ENCODE assay signal across 8 cellular contexts in the genomic region with DNA sequence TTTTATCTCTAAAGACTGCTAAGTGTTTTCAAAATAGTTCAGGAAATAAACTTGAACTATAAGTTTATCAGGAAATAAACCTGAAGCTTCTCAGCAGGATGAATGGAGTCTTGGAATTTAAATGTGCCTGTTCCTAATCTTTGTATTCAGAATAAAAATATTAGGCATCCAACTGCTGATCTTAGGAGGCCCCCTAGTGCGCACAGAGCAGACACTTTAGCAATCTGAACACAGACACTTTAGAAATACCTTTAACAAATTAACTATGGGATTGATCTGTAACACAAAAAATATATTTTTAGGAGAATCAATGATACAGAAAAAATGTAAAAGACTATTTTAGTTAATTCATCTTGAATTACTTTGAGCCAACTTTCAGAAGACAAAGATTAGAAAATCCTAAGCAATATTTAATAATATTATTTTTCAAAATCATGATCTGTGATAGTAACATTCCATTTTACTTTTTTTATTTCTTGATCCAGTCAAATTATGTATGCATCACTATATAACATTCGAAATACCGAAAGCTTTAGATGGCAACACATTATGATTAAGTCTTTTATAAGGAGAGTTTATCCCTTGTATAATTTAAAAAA.
A peak's percentile ranks its signal among the peaks of the same experiment; 100 is the strongest.
DNase-seq lines count a peak whose midpoint lies in the region; ATAC-seq, FAIRE-seq and TF ChIP-seq lines count a peak whose summit lies in the region.

No MANE protein-coding gene starts in this region.

- peaks cover 4% of the 10 kb centered on the region for H3K36me3 Mint-ChIP-seq in activated CD8-positive, alpha-beta memory T cell treated with anti-CD3 and anti-CD28 coated beads, Interleukin-2, amount 10 ng/mL, durations not matched to agents 7 days and 5 days
- H3K36me3 Mint-ChIP-seq in progenitor cell of endocrine pancreas (ENCODE audit: insufficient read depth) = peaks cover 7% of the 10 kb centered on the region

- H3K4me3 Mint-ChIP-seq in activated CD8-positive, alpha-beta memory T cell treated with anti-CD3 and anti-CD28 coated beads, Interleukin-2, amount 10 ng/mL, durations not matched to agents 7 days and 5 days = no peak overlapping the region
- no peak overlapping the region for H3K4me3 Mint-ChIP-seq in progenitor cell of endocrine pancreas (ENCODE audit: low read depth)

- H3K4me1 ChIP-seq in A549 (peaks cover 6% of the 10 kb centered on the region), foreskin keratinocyte (no peaks in the 10 kb centered on the region)

- ATAC-seq in A549 = peak; percentile 76 to 83; a peak in 5 of 6 replicates
- no peak for ATAC-seq in activated CD8-positive, alpha-beta memory T cell treated with anti-CD3 and anti-CD28 coated beads, Interleukin-2, amount 10 ng/mL, durations not matched to agents 7 days and 5 days
- ATAC-seq in foreskin keratinocyte = no peak
- no peak for ATAC-seq in GM21367 (IDR thresholded peaks at IDR 0.05; ENCODE audit: unreplicated experiment)
- no peak for ATAC-seq in GM18520 (IDR thresholded peaks at IDR 0.05; ENCODE audit: unreplicated experiment)

- POLR2A ChIA-PET in A549 (lab: Yijun Ruan, JAX) = no interaction called here

- TF ChIP-seq POLR2A in A549 (IDR thresholded peaks at IDR 0.05; ENCODE audit: low read length) = no peak

- H3K9me3 ChIP-seq in A549 = no peaks in the 10 kb centered on the region; the same call in 2 of the 3 replicates

- peaks cover 3% of the 10 kb centered on the region for H3K4me1 Mint-ChIP-seq in activated CD8-positive, alpha-beta memory T cell treated with anti-CD3 and anti-CD28 coated beads, Interleukin-2, amount 10 ng/mL, durations not matched to agents 7 days and 5 days
- H3K4me1 Mint-ChIP-seq in progenitor cell of endocrine pancreas (ENCODE audit: low read depth) = no peaks in the 10 kb centered on the region

- no peaks in the 10 kb centered on the region for H3K9me3 Mint-ChIP-seq in activated CD8-positive, alpha-beta memory T cell treated with anti-CD3 and anti-CD28 coated beads, Interleukin-2, amount 10 ng/mL, durations not matched to agents 7 days and 5 days (ENCODE audit: low read depth)
- peaks cover 22% of the 10 kb centered on the region for H3K9me3 Mint-ChIP-seq in progenitor cell of endocrine pancreas (ENCODE audit: low read depth)

- H3K4me2 ChIP-seq in A549 = no peak overlapping the region

- FAIRE-seq in A549 (lab: Jason Lieb, UNC) = no peak

- no peak for TF ChIP-seq EP300 in A549 (IDR thresholded peaks at IDR 0.05)

- DNase-seq in A549 (ENCODE audit: low read depth in 1 of 2, low spot score in 1 of 2) (peak; percentile 13 to 50), GM04504 (ENCODE audit: low read depth) (peak; percentile 22), NCI-H226 (peak; percentile 20), foreskin keratinocyte (peak in 1 of 2 donors; percentile 34), progenitor cell of endocrine pancreas (ENCODE audit: low spot score, unreplicated experiment) (no peak)
- peak; percentile 45 for DNase-seq in activated CD8-positive, alpha-beta memory T cell treated with anti-CD3 and anti-CD28 coated beads, Interleukin-2, amount 10 ng/mL, durations not matched to agents 7 days and 5 days

- TF ChIP-seq RAD21 in A549 (conservative IDR thresholded peaks at IDR 0.05 in 1 of 2, IDR thresholded peaks at IDR 0.05 in 1 of 2) = peak; percentile 89 to 93

- TF ChIP-seq CTCF in A549 (IDR thresholded peaks at IDR 0.05) = peak; percentile 78
- TF ChIP-seq CTCF in foreskin keratinocyte (conservative IDR thresholded peaks at IDR 0.05) = peak; percentile 89
- peak; percentile 62 for TF ChIP-seq CTCF in progenitor cell of endocrine pancreas (IDR thresholded peaks at IDR 0.05; ENCODE audit: unreplicated experiment)

- CTCF ChIA-PET in A549 (lab: Yijun Ruan, JAX) = interaction anchor here (0.6 to 2.4 kb wide), 17 partner anchors 8 to 499 kb away, joined by 3 to 17 read pairs (median 3); no protein-coding TSS in a partner anchor
- CTCF ChIA-PET in activated CD8-positive, alpha-beta memory T cell treated with anti-CD3 and anti-CD28 coated beads, Interleukin-2, amount 10 ng/mL, durations not matched to agents 7 days and 5 days (lab: Charles Lee) = interaction anchor here (0.8 to 5.3 kb wide), 2 partner anchors 496 to 678 kb away, joined by 3 to 29 read pairs; no protein-coding TSS in a partner anchor

- 75% methylated on average over 3 of the region's 3 CpGs for WGBS in A549 (ENCODE audit: missing lambda C conversion rate)

- H3K27me3 ChIP-seq in foreskin keratinocyte = peaks cover 13% of the 10 kb centered on the region

- H3K27me3 Mint-ChIP-seq in activated CD8-positive, alpha-beta memory T cell treated with anti-CD3 and anti-CD28 coated beads, Interleukin-2, amount 10 ng/mL, durations not matched to agents 7 days and 5 days = peaks cover 17% of the 10 kb centered on the region
- H3K27me3 Mint-ChIP-seq in progenitor cell of endocrine pancreas = peaks cover 25% of the 10 kb centered on the region

- H3K4me3 ChIP-seq in A549 = no peak overlapping the region

- no peak overlapping the region for H3K27ac Mint-ChIP-seq in activated CD8-positive, alpha-beta memory T cell treated with anti-CD3 and anti-CD28 coated beads, Interleukin-2, amount 10 ng/mL, durations not matched to agents 7 days and 5 days
- no peak overlapping the region for H3K27ac Mint-ChIP-seq in progenitor cell of endocrine pancreas

- H3K27ac ChIP-seq in A549 (no peak overlapping the region), foreskin keratinocyte (no peak overlapping the region)

TF ChIP-seq in A549, 52 proteins besides CTCF, POLR2A, EP300 and RAD21:
- TF ChIP-seq NFE2L2 (conservative IDR thresholded peaks at IDR 0.05; ENCODE audit: low read length) = no peak
- TF ChIP-seq TP53 (CRISPR knock-in tag; IDR thresholded peaks at IDR 0.05) = no peak
- TF ChIP-seq, protein P1, sequence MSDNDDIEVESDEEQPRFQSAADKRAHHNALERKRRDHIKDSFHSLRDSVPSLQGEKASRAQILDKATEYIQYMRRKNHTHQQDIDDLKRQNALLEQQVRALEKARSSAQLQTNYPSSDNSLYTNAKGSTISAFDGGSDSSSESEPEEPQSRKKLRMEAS (IDR thresholded peaks at IDR 0.05) = no peak
- TF ChIP-seq HOXB5 (CRISPR knock-in tag; IDR thresholded peaks at IDR 0.05) = no peak
- TF ChIP-seq RCOR1 (IDR thresholded peaks at IDR 0.05; ENCODE audit: low read depth, low read length) = no peak
- no peak for TF ChIP-seq JUNB (IDR thresholded peaks at IDR 0.05)
- TF ChIP-seq CBX8 (IDR thresholded peaks at IDR 0.05) = no peak
- TF ChIP-seq, protein P2, sequence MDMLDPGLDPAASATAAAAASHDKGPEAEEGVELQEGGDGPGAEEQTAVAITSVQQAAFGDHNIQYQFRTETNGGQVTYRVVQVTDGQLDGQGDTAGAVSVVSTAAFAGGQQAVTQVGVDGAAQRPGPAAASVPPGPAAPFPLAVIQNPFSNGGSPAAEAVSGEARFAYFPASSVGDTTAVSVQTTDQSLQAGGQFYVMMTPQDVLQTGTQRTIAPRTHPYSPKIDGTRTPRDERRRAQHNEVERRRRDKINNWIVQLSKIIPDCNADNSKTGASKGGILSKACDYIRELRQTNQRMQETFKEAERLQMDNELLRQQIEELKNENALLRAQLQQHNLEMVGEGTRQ (IDR thresholded peaks at IDR 0.05) = no peak
- TF ChIP-seq ELK1 (IDR thresholded peaks at IDR 0.05; ENCODE audit: low read depth, low read length) = no peak
- no peak for TF ChIP-seq ZFP36 (IDR thresholded peaks at IDR 0.05; ENCODE audit: borderline replicate concordance, partially characterized antibody)
- TF ChIP-seq MYC (IDR thresholded peaks at IDR 0.05; ENCODE audit: borderline replicate concordance, low read length) = no peak
- 0 out of 4 replicates have a peak, but pooled peaks of 1 of the 2 experiments have one; percentile 13 for TF ChIP-seq CEBPB (IDR thresholded peaks at IDR 0.05)
- no peak for TF ChIP-seq HES2 (IDR thresholded peaks at IDR 0.05)
- TF ChIP-seq JUN (IDR thresholded peaks at IDR 0.05) = no peak
- TF ChIP-seq BCL3 (IDR thresholded peaks at IDR 0.05) = no peak
- TF ChIP-seq SMC3 (IDR thresholded peaks at IDR 0.05) = peak; percentile 83

Comparison
In these comparisons a context has a peak if more than half of its experiments do, and no peak if none do; other contexts are left out.
1. ATAC-seq: peak in A549 (2 of 2); none in activated CD8-positive, alpha-beta memory T cell treated with anti-CD3 and anti-CD28 coated beads, Interleukin-2, amount 10 ng/mL, durations not matched to agents 7 days and 5 days (single experiment), foreskin keratinocyte (single experiment), GM21367 (single experiment) and GM18520 (single experiment).
2. Peak in every context shown above with its lines, with median percentiles within 50 percentile points of each other: CTCF ChIP-seq.